In the genomic region with DNA sequence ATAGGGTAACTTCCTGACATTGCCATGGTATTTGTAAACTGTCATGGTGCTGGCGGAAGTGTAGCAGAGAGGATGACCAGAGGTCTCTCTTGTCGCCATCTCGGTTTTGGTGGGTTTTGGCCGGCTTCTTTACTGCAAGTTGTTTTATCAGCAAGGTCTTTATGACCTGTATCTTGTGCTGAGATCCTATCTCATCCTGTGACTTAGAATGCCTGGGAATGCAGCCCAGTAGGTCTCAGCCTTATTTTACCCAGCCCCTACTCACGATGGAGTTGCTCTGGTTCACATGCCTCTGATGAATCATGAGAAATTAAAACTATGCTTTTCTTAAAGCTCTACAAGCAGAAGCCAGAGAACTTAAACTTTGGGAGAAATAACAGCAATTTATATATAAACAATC, we compare ENCODE assay signal across 20 cellular contexts.
"Had no signal": no experiment of that assay in that cellular context is flagged by ENCODE, and none has a peak within 500 bp of the region (broad histone marks: within the 10 kb centered on the region; RNA-seq: fewer than 3 reads in every experiment).

No MANE protein-coding gene starts in this region.

- ATAC-seq: body of pancreas, esophagus mucosa, heart left ventricle had no signal

- H3K4me1 Mint-ChIP-seq: nephron had no signal

- H3K27me3 Mint-ChIP-seq: central memory CD8-positive, alpha-beta T cell; stimulated activated naive CD8-positive, alpha-beta T cell treated with anti-CD3 and anti-CD28 coated beads, Interleukin-15, Interleukin-2, amounts not matched to agents 100 ng/mL and 50 ng/mL, for 24 hours had no signal

- H3K4me3 Mint-ChIP-seq: activated T-helper 1 cell treated with anti-CD3 and anti-CD28 coated beads, Interleukin-12 subunit alpha, Interleukin-12 subunit beta, Interleukin-2, Interleukin-4 antibody, amounts not matched to agents 30 ng/mL and 10 ng/mL and 1 ng/mL, durations not matched to agents 14 hours and 24 hours and 36 hours; central memory CD8-positive, alpha-beta T cell; memory B cell; nephron; stimulated activated naive CD8-positive, alpha-beta T cell treated with anti-CD3 and anti-CD28 coated beads, Interleukin-15, Interleukin-2, amounts not matched to agents 100 ng/mL and 50 ng/mL, for 24 hours had no signal

- H3K36me3 Mint-ChIP-seq: memory B cell had no signal

- H3K27ac ChIP-seq: body of pancreas, heart left ventricle, left ventricle myocardium inferior, sigmoid colon, thoracic aorta, WERI-Rb-1 had no signal

- H3K27me3 ChIP-seq: body of pancreas, heart left ventricle, sigmoid colon had no signal

- H3K4me3 ChIP-seq: body of pancreas, heart left ventricle, left ventricle myocardium inferior, sigmoid colon, thoracic aorta had no signal

- H3K36me3 ChIP-seq: heart left ventricle, left ventricle myocardium inferior, sigmoid colon, thoracic aorta, WERI-Rb-1 had no signal

- H3K27ac Mint-ChIP-seq: activated T-helper 1 cell treated with anti-CD3 and anti-CD28 coated beads, Interleukin-12 subunit alpha, Interleukin-12 subunit beta, Interleukin-2, Interleukin-4 antibody, amounts not matched to agents 30 ng/mL and 10 ng/mL and 1 ng/mL, durations not matched to agents 14 hours and 24 hours and 36 hours; memory B cell; nephron; stimulated activated naive CD8-positive, alpha-beta T cell treated with anti-CD3 and anti-CD28 coated beads, Interleukin-15, Interleukin-2, amounts not matched to agents 100 ng/mL and 50 ng/mL, for 24 hours had no signal

- H3K9me3 ChIP-seq: body of pancreas, heart left ventricle, left ventricle myocardium inferior, sigmoid colon, thoracic aorta had no signal

- H3K4me1 ChIP-seq: body of pancreas, heart left ventricle, left ventricle myocardium inferior, sigmoid colon had no signal

- DNase-seq: activated CD4-positive, alpha-beta T cell treated with anti-CD3 and anti-CD28 coated beads for 4 hours; activated naive CD4-positive, alpha-beta T cell; body of pancreas; dermis blood vessel endothelial cell; heart left ventricle; kidney; left ventricle myocardium inferior; occipital lobe; sigmoid colon; stimulated activated CD4-positive, alpha-beta T cell treated with anti-CD3 and anti-CD28 coated beads, Interleukin-2, amount 100 ng/mL, for 48 hours; stimulated activated CD8-positive, alpha-beta memory T cell treated with anti-CD3 and anti-CD28 coated beads, Interleukin-4, amount 100 ng/mL, for 48 hours; T-helper 9 cell; WERI-Rb-1 had no signal

- H3K9me3 Mint-ChIP-seq: activated T-helper 1 cell treated with anti-CD3 and anti-CD28 coated beads, Interleukin-12 subunit alpha, Interleukin-12 subunit beta, Interleukin-2, Interleukin-4 antibody, amounts not matched to agents 30 ng/mL and 10 ng/mL and 1 ng/mL, durations not matched to agents 14 hours and 24 hours and 36 hours; central memory CD8-positive, alpha-beta T cell; memory B cell; nephron; stimulated activated naive CD8-positive, alpha-beta T cell treated with anti-CD3 and anti-CD28 coated beads, Interleukin-15, Interleukin-2, amounts not matched to agents 100 ng/mL and 50 ng/mL, for 24 hours had no signal
